In the genomic region with DNA sequence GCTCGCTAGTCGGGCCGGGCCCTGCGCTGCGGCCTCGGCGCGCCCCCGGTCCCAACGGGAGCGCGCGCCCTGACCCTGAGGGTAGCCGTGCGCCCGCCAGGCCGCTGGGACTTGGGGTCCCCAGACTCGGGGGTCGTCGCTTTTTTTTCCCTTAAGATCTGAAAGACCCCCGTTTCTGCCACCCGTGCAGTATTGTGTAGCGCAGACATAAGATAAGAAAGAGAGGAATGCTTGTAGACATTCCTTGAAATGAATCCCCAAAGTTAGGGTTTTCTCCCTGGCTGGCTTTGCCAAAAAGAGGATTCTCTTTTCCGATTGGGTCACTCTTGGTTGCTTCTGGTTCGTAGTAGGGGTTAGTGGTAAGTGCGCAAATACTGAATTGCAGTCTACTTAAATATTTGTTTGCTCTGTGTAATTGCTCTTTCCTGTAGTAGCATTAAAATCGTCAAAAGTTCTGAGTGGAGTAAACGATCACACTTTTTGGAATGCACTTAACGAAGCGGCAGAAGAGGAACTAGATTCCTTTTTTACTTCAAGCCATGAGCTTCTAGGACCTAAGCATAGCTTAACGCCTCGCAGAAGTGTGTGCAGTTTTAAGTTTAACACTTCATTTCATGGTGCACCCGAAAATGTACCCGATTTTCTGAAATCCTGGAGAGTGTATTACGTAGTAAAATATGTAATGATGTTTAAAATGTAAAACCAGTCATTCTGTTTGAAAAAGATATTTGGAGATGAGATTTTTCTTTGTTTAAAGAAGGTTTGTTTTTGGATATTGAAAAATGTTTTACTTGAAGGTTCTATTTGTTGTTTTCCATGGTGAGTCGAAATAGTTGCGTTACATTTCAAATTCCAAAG, we compare ENCODE assay signal across 8 cellular contexts. TPM values are rescaled to one million over a fixed set of nuclear protein-coding genes. Genes with fewer than 3 reads are reported as not detected.
DNase-seq lines count a peak whose midpoint lies in the region; ATAC-seq and TF ChIP-seq lines count a peak whose summit lies in the region.

No MANE protein-coding gene starts in this region.

- peak overlapping the region; percentile 98 for H3K4me3 Mint-ChIP-seq in activated naive CD4-positive, alpha-beta T cell treated with anti-CD3 and anti-CD28 coated beads, Interleukin-2, amount 50 U/mL, for 24 hours
- peak overlapping the region; percentile 84 for H3K4me3 Mint-ChIP-seq in mesothelial cell of epicardium

- H3K4me3 ChIP-seq in OCI-LY1 (ENCODE audit: low read depth, low read length, poor library complexity, severe bottlenecking) (peak overlapping the region; percentile 81), coronary artery (peak overlapping the region; percentile 90)

- peaks cover 51% of the 10 kb centered on the region for H3K79me2 ChIP-seq in OCI-LY1 (ENCODE audit: insufficient read depth, low read length)

- H3K9ac ChIP-seq in OCI-LY1 (ENCODE audit: low read length), result peak overlapping the region; percentile 90

- H3K4me2 ChIP-seq in OCI-LY1 (ENCODE audit: low read length), result peak overlapping the region; percentile 93

- peaks cover 56% of the 10 kb centered on the region for H3K4me1 ChIP-seq in OCI-LY1 (ENCODE audit: insufficient read depth, low read length, severe bottlenecking)

- peak; percentile 36 for ATAC-seq in HG02885 (IDR thresholded peaks at IDR 0.05; ENCODE audit: poor library complexity, unreplicated experiment)

- H4K20me1 ChIP-seq in OCI-LY1 (ENCODE audit: insufficient read depth, low read length), result peaks cover 13% of the 10 kb centered on the region; the same call in 1 of the 2 replicates

- TF ChIP-seq CTCF in OCI-LY1 (IDR thresholded peaks at IDR 0.05; ENCODE audit: low read length) (no peak), coronary artery (IDR thresholded peaks at IDR 0.05) (no peak), mesothelial cell of epicardium (IDR thresholded peaks at IDR 0.05; ENCODE audit: unreplicated experiment) (no peak)

- no peaks in the 10 kb centered on the region for H3K27me3 Mint-ChIP-seq in activated naive CD4-positive, alpha-beta T cell treated with anti-CD3 and anti-CD28 coated beads, Interleukin-2, amount 50 U/mL, for 24 hours
- H3K27me3 Mint-ChIP-seq in mesothelial cell of epicardium (ENCODE audit: low read depth), result no peaks in the 10 kb centered on the region

- H3K27me3 ChIP-seq in OCI-LY1 (ENCODE audit: insufficient read depth, low read length), result no peaks in the 10 kb centered on the region

- H3K9me3 ChIP-seq in OCI-LY1 (ENCODE audit: low read length), result no peaks in the 10 kb centered on the region

- H3K27ac ChIP-seq in OCI-LY1 (ENCODE audit: low read depth, low read length, poor library complexity, severe bottlenecking), result no peak overlapping the region
- peak overlapping the region; percentile 98 to 99 for H3K27ac ChIP-seq in coronary artery

- H3F3A ChIP-seq in OCI-LY1 (ENCODE audit: insufficient read depth, low read length), result peaks cover 4% of the 10 kb centered on the region; the same call in 1 of the 2 replicates

- no peaks in the 10 kb centered on the region for H3K9me2 ChIP-seq in OCI-LY1 (ENCODE audit: low read depth, low read length)

- peaks cover 8% of the 10 kb centered on the region for H3K36me3 Mint-ChIP-seq in activated naive CD4-positive, alpha-beta T cell treated with anti-CD3 and anti-CD28 coated beads, Interleukin-2, amount 50 U/mL, for 24 hours
- H3K36me3 Mint-ChIP-seq in mesothelial cell of epicardium, result no peaks in the 10 kb centered on the region

- H3K27ac Mint-ChIP-seq in activated naive CD4-positive, alpha-beta T cell treated with anti-CD3 and anti-CD28 coated beads, Interleukin-2, amount 50 U/mL, for 24 hours, result peak overlapping the region; percentile 97
- H3K27ac Mint-ChIP-seq in mesothelial cell of epicardium, result peak overlapping the region; percentile 98

- peaks cover 79% of the 10 kb centered on the region for H3K4me1 Mint-ChIP-seq in activated naive CD4-positive, alpha-beta T cell treated with anti-CD3 and anti-CD28 coated beads, Interleukin-2, amount 50 U/mL, for 24 hours
- H3K4me1 Mint-ChIP-seq in mesothelial cell of epicardium, result peaks cover 53% of the 10 kb centered on the region

- H3K9me3 Mint-ChIP-seq in activated naive CD4-positive, alpha-beta T cell treated with anti-CD3 and anti-CD28 coated beads, Interleukin-2, amount 50 U/mL, for 24 hours, result peaks cover 5% of the 10 kb centered on the region
- H3K9me3 Mint-ChIP-seq in mesothelial cell of epicardium, result no peaks in the 10 kb centered on the region

- DNase-seq in activated naive CD4-positive, alpha-beta T cell treated with Interleukin-2 at 50 U/mL for 16 hours, result no peak
- no peak for DNase-seq in coronary artery (ENCODE audit: low spot score)
- DNase-seq in mesothelial cell of epicardium (ENCODE audit: low spot score in 2 of 2, unreplicated experiment in 2 of 2), result no peak
- DNase-seq in NCI-H1694 treated with DMSO at 0.1 percent for 48 hours (lab: John Stamatoyannopoulos, UW), result no peak
- no peak for DNase-seq in GDM1 (lab: John Stamatoyannopoulos, UW)

- H2AFZ ChIP-seq in OCI-LY1 (ENCODE audit: low read length), result no peak overlapping the region

- no peaks in the 10 kb centered on the region; the same call in 1 of the 2 replicates for H3K36me3 ChIP-seq in OCI-LY1 (ENCODE audit: insufficient read depth, low read length)

RNA-seq across cellular contexts. Expression of gene CUL1, which starts 1.3 kb away (rescaled TPM):
- 60.3 to 63.6 TPM (median 60.9 TPM) in 3 replicates for total RNA-seq in mesothelial cell of epicardium
